ENCODE assay signal across 16 cellular contexts in genomic region chr2:175228179-175228578, GRCh38. TPM values are rescaled to one million over a fixed set of nuclear protein-coding genes. Genes with fewer than 3 reads are reported as not detected.
DNase-seq lines count a peak whose midpoint lies in the region; ATAC-seq and TF ChIP-seq lines count a peak whose summit lies in the region.
"Had no signal": no experiment of that assay in that cellular context is flagged by ENCODE, and none has a peak within 500 bp of the region (broad histone marks: within the 10 kb centered on the region; RNA-seq: fewer than 3 reads in every experiment).

No MANE protein-coding gene starts in this region.

- peak overlapping the region; percentile 44 for H3K27ac Mint-ChIP-seq in activated CD8-positive, alpha-beta memory T cell treated with anti-CD3 and anti-CD28 coated beads, Interleukin-2, amount 10 ng/mL, durations not matched to agents 7 days and 5 days
- H3K27ac Mint-ChIP-seq in natural killer cell treated with Interleukin-12 subunit alpha and Interleukin-12 subunit beta and Interleukin-15 and Interleukin-18, amount 100 ng/mL, for 72 hours = peak overlapping the region; percentile 54 to 69
- no peak overlapping the region for H3K27ac Mint-ChIP-seq in natural killer cell
- H3K27ac Mint-ChIP-seq in stimulated activated naive CD8-positive, alpha-beta T cell treated with anti-CD3 and anti-CD28 coated beads, Interleukin-15, amount 100 ng/mL, for 72 hours = no peak overlapping the region
- H3K27ac Mint-ChIP-seq: B cell; CD8-positive, alpha-beta T cell; GM23338 had no signal

- no peak for TF ChIP-seq CTCF in natural killer cell (IDR thresholded peaks at IDR 0.05)

- ATAC-seq in activated CD8-positive, alpha-beta memory T cell treated with anti-CD3 and anti-CD28 coated beads, Interleukin-2, amount 10 ng/mL, durations not matched to agents 7 days and 5 days = peak; percentile 43
- peak in 1 of 2 donors; percentile 79 for ATAC-seq in natural killer cell treated with Interleukin-12 subunit alpha and Interleukin-12 subunit beta and Interleukin-15 and Interleukin-18, amount 100 ng/mL, for 72 hours
- no peak for ATAC-seq in natural killer cell
- peak; percentile 79 for ATAC-seq in stimulated activated naive CD8-positive, alpha-beta T cell treated with anti-CD3 and anti-CD28 coated beads, Interleukin-15, amount 100 ng/mL, for 72 hours
- ATAC-seq: CD8-positive, alpha-beta T cell; GM23338 had no signal

- peaks cover 10% of the 10 kb centered on the region for H3K27me3 Mint-ChIP-seq in activated CD8-positive, alpha-beta memory T cell treated with anti-CD3 and anti-CD28 coated beads, Interleukin-2, amount 10 ng/mL, durations not matched to agents 7 days and 5 days
- peaks cover 6 to 17% of the 10 kb centered on the region in 2 donors for H3K27me3 Mint-ChIP-seq in natural killer cell treated with Interleukin-12 subunit alpha and Interleukin-12 subunit beta and Interleukin-15 and Interleukin-18, amount 100 ng/mL, for 72 hours
- H3K27me3 Mint-ChIP-seq in natural killer cell (ENCODE audit: low read depth in 2 of 2) = peaks cover 3 to 22% of the 10 kb centered on the region in 2 donors
- peaks cover 17% of the 10 kb centered on the region for H3K27me3 Mint-ChIP-seq in stimulated activated naive CD8-positive, alpha-beta T cell treated with anti-CD3 and anti-CD28 coated beads, Interleukin-15, amount 100 ng/mL, for 72 hours

- peaks cover 22% of the 10 kb centered on the region for H3K4me1 Mint-ChIP-seq in activated CD8-positive, alpha-beta memory T cell treated with anti-CD3 and anti-CD28 coated beads, Interleukin-2, amount 10 ng/mL, durations not matched to agents 7 days and 5 days
- peaks cover 14 to 26% of the 10 kb centered on the region in 2 donors for H3K4me1 Mint-ChIP-seq in natural killer cell treated with Interleukin-12 subunit alpha and Interleukin-12 subunit beta and Interleukin-15 and Interleukin-18, amount 100 ng/mL, for 72 hours (ENCODE audit: low read depth in 2 of 2)
- peaks cover 0 to 5% of the 10 kb centered on the region in 2 donors for H3K4me1 Mint-ChIP-seq in natural killer cell
- H3K4me1 Mint-ChIP-seq in stimulated activated naive CD8-positive, alpha-beta T cell treated with anti-CD3 and anti-CD28 coated beads, Interleukin-15, amount 100 ng/mL, for 72 hours = peaks cover 11% of the 10 kb centered on the region
- H3K4me1 Mint-ChIP-seq: B cell, GM23338 had no signal

- CTCF ChIA-PET in activated CD8-positive, alpha-beta memory T cell treated with anti-CD3 and anti-CD28 coated beads, Interleukin-2, amount 10 ng/mL, durations not matched to agents 7 days and 5 days (lab: Charles Lee) = interaction anchor here (1.0 to 2.0 kb wide), 3 partner anchors 23 to 24 kb away, joined by 4 to 5 read pairs (median 5); no protein-coding TSS in a partner anchor

- no peak overlapping the region for H3K4me3 Mint-ChIP-seq in activated CD8-positive, alpha-beta memory T cell treated with anti-CD3 and anti-CD28 coated beads, Interleukin-2, amount 10 ng/mL, durations not matched to agents 7 days and 5 days
- H3K4me3 Mint-ChIP-seq in natural killer cell treated with Interleukin-12 subunit alpha and Interleukin-12 subunit beta and Interleukin-15 and Interleukin-18, amount 100 ng/mL, for 72 hours = no peak overlapping the region
- H3K4me3 Mint-ChIP-seq in natural killer cell = no peak overlapping the region
- H3K4me3 Mint-ChIP-seq in stimulated activated naive CD8-positive, alpha-beta T cell treated with anti-CD3 and anti-CD28 coated beads, Interleukin-15, amount 100 ng/mL, for 72 hours = no peak overlapping the region
- H3K4me3 Mint-ChIP-seq: B cell; CD8-positive, alpha-beta T cell; GM23338 had no signal

- peak; percentile 8 for DNase-seq in activated CD4-positive, alpha-beta T cell treated with anti-CD3 and anti-CD28 coated beads for 48 hours
- no peak for DNase-seq in activated CD4-positive, alpha-beta T cell treated with anti-CD3 and anti-CD28 coated beads, Interleukin-2, amount 50 U/mL, for 1 hour
- no peak for DNase-seq in activated CD8-positive, alpha-beta memory T cell treated with anti-CD3 and anti-CD28 coated beads, Interleukin-2, amount 10 ng/mL, durations not matched to agents 7 days and 5 days
- DNase-seq in activated CD8-positive, alpha-beta memory T cell treated with anti-CD3 and anti-CD28 coated beads, Interleukin-2, amount 50 U/mL, for 4 hours = no peak
- DNase-seq in natural killer cell treated with Interleukin-12 subunit alpha and Interleukin-12 subunit beta and Interleukin-15 and Interleukin-18, amount 100 ng/mL, for 72 hours (ENCODE audit: low spot score) = no peak
- no peak for DNase-seq in natural killer cell
- no peak for DNase-seq in stimulated activated naive CD8-positive, alpha-beta T cell treated with anti-CD3 and anti-CD28 coated beads, Interleukin-15, amount 100 ng/mL, for 72 hours
- no peak for DNase-seq in activated naive CD4-positive, alpha-beta T cell (lab: John Stamatoyannopoulos, UW)
- DNase-seq: 8988T; Calu3; CD8-positive, alpha-beta T cell; DMS79 treated with DMSO at 0.1 percent for 48 hours; GF-D8; HCEC 1CT had no signal

- no peaks in the 10 kb centered on the region for H3K9me3 Mint-ChIP-seq in activated CD8-positive, alpha-beta memory T cell treated with anti-CD3 and anti-CD28 coated beads, Interleukin-2, amount 10 ng/mL, durations not matched to agents 7 days and 5 days (ENCODE audit: low read depth)
- H3K9me3 Mint-ChIP-seq in natural killer cell treated with Interleukin-12 subunit alpha and Interleukin-12 subunit beta and Interleukin-15 and Interleukin-18, amount 100 ng/mL, for 72 hours = no peaks in the 10 kb centered on the region
- H3K9me3 Mint-ChIP-seq in natural killer cell = no peaks in the 10 kb centered on the region
- H3K9me3 Mint-ChIP-seq in stimulated activated naive CD8-positive, alpha-beta T cell treated with anti-CD3 and anti-CD28 coated beads, Interleukin-15, amount 100 ng/mL, for 72 hours = no peaks in the 10 kb centered on the region
- H3K9me3 Mint-ChIP-seq: CD8-positive, alpha-beta T cell; GM23338 had no signal

- intact Hi-C loops in natural killer cell (cut with micrococcal nuclease) = no loop called here

- H3K36me3 Mint-ChIP-seq in activated CD8-positive, alpha-beta memory T cell treated with anti-CD3 and anti-CD28 coated beads, Interleukin-2, amount 10 ng/mL, durations not matched to agents 7 days and 5 days = peaks cover 4% of the 10 kb centered on the region
- no peaks in the 10 kb centered on the region for H3K36me3 Mint-ChIP-seq in natural killer cell treated with Interleukin-12 subunit alpha and Interleukin-12 subunit beta and Interleukin-15 and Interleukin-18, amount 100 ng/mL, for 72 hours
- H3K36me3 Mint-ChIP-seq in natural killer cell = no peaks in the 10 kb centered on the region
- H3K36me3 Mint-ChIP-seq: CD8-positive, alpha-beta T cell had no signal

RNA-seq across cellular contexts. Expression of gene ATP5MC3, which starts 46.7 kb away (rescaled TPM):
- 100 to 1,000 TPM; 240 to 332 TPM for total RNA-seq in activated CD8-positive, alpha-beta memory T cell treated with anti-CD3 and anti-CD28 coated beads, Interleukin-2, amount 10 ng/mL, durations not matched to agents 7 days and 5 days
- 100 to 1,000 TPM; 226 to 254 TPM for total RNA-seq in natural killer cell treated with Interleukin-12 subunit alpha and Interleukin-12 subunit beta and Interleukin-15 and Interleukin-18, amount 100 ng/mL, for 72 hours
- total RNA-seq in natural killer cell = 10 to 100 TPM; 67.1 to 82.2 (median 81.0) TPM

Comparison
In these comparisons a context has a peak if more than half of its experiments do, and no peak if none do; other contexts are left out.
1. H3K27ac Mint-ChIP-seq: peak in activated CD8-positive, alpha-beta memory T cell treated with anti-CD3 and anti-CD28 coated beads, Interleukin-2, amount 10 ng/mL, durations not matched to agents 7 days and 5 days (single experiment) and natural killer cell treated with Interleukin-12 subunit alpha and Interleukin-12 subunit beta and Interleukin-15 and Interleukin-18, amount 100 ng/mL, for 72 hours (2 of 2); none in natural killer cell (0 of 2) and stimulated activated naive CD8-positive, alpha-beta T cell treated with anti-CD3 and anti-CD28 coated beads, Interleukin-15, amount 100 ng/mL, for 72 hours (0 of 2).
2. ATAC-seq: peak in activated CD8-positive, alpha-beta memory T cell treated with anti-CD3 and anti-CD28 coated beads, Interleukin-2, amount 10 ng/mL, durations not matched to agents 7 days and 5 days (single experiment) and stimulated activated naive CD8-positive, alpha-beta T cell treated with anti-CD3 and anti-CD28 coated beads, Interleukin-15, amount 100 ng/mL, for 72 hours (single experiment); none in natural killer cell (0 of 3).